ENCODE assay signal across 24 cellular contexts in the genomic region with DNA sequence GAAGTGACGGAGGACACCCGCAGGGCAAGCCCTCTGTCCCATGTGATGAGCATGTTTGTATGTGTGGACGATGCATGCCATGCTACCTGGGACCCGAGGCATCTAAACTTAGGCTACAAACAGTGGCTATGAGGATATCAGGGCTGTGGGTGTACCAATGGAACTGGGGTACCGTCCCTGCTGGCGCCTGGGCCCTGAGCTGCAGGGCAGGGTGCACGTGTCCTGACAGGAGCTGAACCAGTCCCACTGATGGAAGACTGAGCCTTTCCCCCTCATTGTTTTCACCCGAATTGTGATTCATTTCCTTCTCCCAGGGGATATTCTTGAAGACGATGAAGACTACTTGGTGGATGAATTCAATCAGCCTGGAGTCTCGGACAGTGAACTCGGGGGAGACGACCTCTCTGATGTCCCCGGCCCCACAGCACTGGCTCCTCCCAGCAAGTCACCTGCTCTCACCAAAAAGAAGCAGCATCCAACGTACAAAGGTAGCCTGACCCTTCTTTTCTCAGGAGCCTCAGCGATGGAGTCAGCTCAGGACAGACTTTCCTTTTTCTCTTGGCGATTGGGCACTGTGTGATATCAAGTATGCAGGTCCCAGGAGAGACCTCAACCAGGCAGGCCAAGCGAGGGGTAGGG.
DNase-seq lines count a peak whose midpoint lies in the region; ATAC-seq and TF ChIP-seq lines count a peak whose summit lies in the region.
"Had no signal": no experiment of that assay in that cellular context is flagged by ENCODE, and none has a peak within 500 bp of the region (broad histone marks: within the 10 kb centered on the region; RNA-seq: fewer than 3 reads in every experiment).

No MANE protein-coding gene starts in this region.

- H3K27me3 ChIP-seq in osteoblast (ENCODE audit: insufficient read depth, low read length), result no peaks in the 10 kb centered on the region
- H3K27me3 ChIP-seq: Peyer's patch had no signal

- H3K27ac ChIP-seq in HEK293 (ENCODE audit: extremely low read depth, low read depth, low read length), result peak overlapping the region; percentile 16; the same call in 1 of the 2 replicates
- peak overlapping the region; percentile 18 for H3K27ac ChIP-seq in osteoblast (ENCODE audit: low read depth, low read length)
- H3K27ac ChIP-seq: Peyer's patch had no signal

- H3K36me3 Mint-ChIP-seq in activated CD4-positive, alpha-beta T cell treated with anti-CD3 and anti-CD28 coated beads, Interleukin-2, amount 10 ng/mL, durations not matched to agents 7 days and 5 days (ENCODE audit: low read depth), result peaks cover 65% of the 10 kb centered on the region
- H3K36me3 Mint-ChIP-seq in activated CD4-positive, alpha-beta T cell treated with anti-CD3 and anti-CD28 coated beads for 36 hours (ENCODE audit: low read depth), result peaks cover 53% of the 10 kb centered on the region
- H3K36me3 Mint-ChIP-seq in chondrocyte (ENCODE audit: low read depth), result peaks cover 44% of the 10 kb centered on the region

- H3K9me3 Mint-ChIP-seq in activated CD4-positive, alpha-beta T cell treated with anti-CD3 and anti-CD28 coated beads, Interleukin-2, amount 10 ng/mL, durations not matched to agents 7 days and 5 days, result no peaks in the 10 kb centered on the region
- H3K9me3 Mint-ChIP-seq in activated CD4-positive, alpha-beta T cell treated with anti-CD3 and anti-CD28 coated beads for 36 hours (ENCODE audit: low read depth), result no peaks in the 10 kb centered on the region
- H3K9me3 Mint-ChIP-seq in chondrocyte (ENCODE audit: low read depth), result no peaks in the 10 kb centered on the region
- H3K9me3 Mint-ChIP-seq: CD4-positive, alpha-beta T cell had no signal

- no peak for DNase-seq in activated CD4-positive, alpha-beta T cell treated with anti-CD3 and anti-CD28 coated beads, Interleukin-2, amount 10 ng/mL, durations not matched to agents 7 days and 5 days
- no peak for DNase-seq in activated CD4-positive, alpha-beta T cell treated with anti-CD3 and anti-CD28 coated beads for 36 hours
- DNase-seq in chondrocyte (ENCODE audit: low spot score) (no peak), osteoblast (ENCODE audit: insufficient read length, low spot score, missing footprints) (peak; percentile 52), NOMO-1 treated with DMSO at 0.1 percent for 48 hours (lab: John Stamatoyannopoulos, UW; ENCODE audit: unreplicated experiment) (no peak), GF-D8 (lab: John Stamatoyannopoulos, UW) (no peak)
- DNase-seq in activated CD4-positive, CD25-positive, alpha-beta regulatory T cell treated with anti-CD3 and anti-CD28 coated beads, Interleukin-2, amount 50 U/mL, for 72 hours, result no peak
- DNase-seq: 8988T; CD4-positive, alpha-beta T cell; COR-L47; DMS79; GOT3; KBM-7; NCI-H1092 treated with DMSO at 0.1 percent for 48 hours; NCI-H146; NCI-H2029; NCI-H2171; NCI-H524 treated with DMSO at 0.1 percent for 48 hours; NCI-H82 had no signal

- CTCF ChIA-PET in activated CD4-positive, alpha-beta T cell treated with anti-CD3 and anti-CD28 coated beads, Interleukin-2, amount 10 ng/mL, durations not matched to agents 7 days and 5 days (lab: Charles Lee), result interaction anchor here (1.7 to 2.6 kb wide), 2 partner anchors 11 to 327 kb away, joined by 4 to 12 read pairs; no protein-coding TSS in a partner anchor
- CTCF ChIA-PET in activated CD4-positive, alpha-beta T cell treated with anti-CD3 and anti-CD28 coated beads for 36 hours (lab: Charles Lee), result no interaction called here
- CTCF ChIA-PET in HEK293 (lab: Yijun Ruan, JAX), result interaction anchor here (0.6 to 0.7 kb wide), 2 partner anchors 12 to 45 kb away, joined by 5 to 6 read pairs; no protein-coding TSS in a partner anchor

- H3K27me3 Mint-ChIP-seq in activated CD4-positive, alpha-beta T cell treated with anti-CD3 and anti-CD28 coated beads, Interleukin-2, amount 10 ng/mL, durations not matched to agents 7 days and 5 days, result no peaks in the 10 kb centered on the region
- no peaks in the 10 kb centered on the region for H3K27me3 Mint-ChIP-seq in activated CD4-positive, alpha-beta T cell treated with anti-CD3 and anti-CD28 coated beads for 36 hours
- no peaks in the 10 kb centered on the region for H3K27me3 Mint-ChIP-seq in chondrocyte (ENCODE audit: low read depth)
- H3K27me3 Mint-ChIP-seq: B cell; CD4-positive, alpha-beta T cell had no signal

- POLR2A ChIA-PET in activated CD4-positive, alpha-beta T cell treated with anti-CD3 and anti-CD28 coated beads, Interleukin-2, amount 10 ng/mL, durations not matched to agents 7 days and 5 days (lab: Charles Lee), result no interaction called here
- POLR2A ChIA-PET in activated CD4-positive, alpha-beta T cell treated with anti-CD3 and anti-CD28 coated beads for 36 hours (lab: Charles Lee), result no interaction called here
- POLR2A ChIA-PET in HEK293 (lab: Yijun Ruan, JAX), result no interaction called here

- intact Hi-C loops in activated CD4-positive, alpha-beta T cell treated with anti-CD3 and anti-CD28 coated beads for 36 hours (cut with DNase I, micrococcal nuclease), result no loop called here

- H4K20me1 ChIP-seq in osteoblast (ENCODE audit: insufficient read depth, low read length), result no peaks in the 10 kb centered on the region

- H3K4me3 ChIP-seq in HEK293 (ENCODE audit: low read depth, low read length), result no peak overlapping the region
- H3K4me3 ChIP-seq in osteoblast (ENCODE audit: insufficient read depth, low read length), result no peak overlapping the region
- H3K4me3 ChIP-seq: GM12878, Peyer's patch had no signal

- TF ChIP-seq CTCF in HEK293 (tag by site-specific recombination; IDR thresholded peaks at IDR 0.05) (no peak), chondrocyte (IDR thresholded peaks at IDR 0.05) (no peak), osteoblast (IDR thresholded peaks at IDR 0.05; ENCODE audit: extremely low read depth, low read depth, low read length) (no peak)

- H3K36me3 ChIP-seq in HEK293 (ENCODE audit: control insufficient read depth in 2 of 2, insufficient read depth in 1 of 2, low read length in 2 of 2) (peaks cover 18 to 89% of the 10 kb centered on the region in 2 experiments; a peak in 2 of 3 replicates), osteoblast (ENCODE audit: insufficient read depth, low read length) (peaks cover 88% of the 10 kb centered on the region)

- H3K4me3 Mint-ChIP-seq in activated CD4-positive, alpha-beta T cell treated with anti-CD3 and anti-CD28 coated beads, Interleukin-2, amount 10 ng/mL, durations not matched to agents 7 days and 5 days, result no peak overlapping the region
- no peak overlapping the region for H3K4me3 Mint-ChIP-seq in activated CD4-positive, alpha-beta T cell treated with anti-CD3 and anti-CD28 coated beads for 36 hours
- H3K4me3 Mint-ChIP-seq in chondrocyte (ENCODE audit: unreplicated experiment), result no peak overlapping the region
- H3K4me3 Mint-ChIP-seq: B cell; CD4-positive, alpha-beta T cell had no signal

- H3K79me2 ChIP-seq in osteoblast (ENCODE audit: insufficient read depth, low read length), result peaks cover 11% of the 10 kb centered on the region

- no peak for ATAC-seq in activated CD4-positive, alpha-beta T cell treated with anti-CD3 and anti-CD28 coated beads for 36 hours
- ATAC-seq: GM12878, SK-N-SH treated with all-trans-retinoic acid at 6 μM for 48 hours had no signal

- no peak overlapping the region for H2AFZ ChIP-seq in osteoblast (ENCODE audit: low read length)

- no peaks in the 10 kb centered on the region for H3K9me3 ChIP-seq in HEK293 (ENCODE audit: control insufficient read depth, insufficient read depth, low read depth, low read length)
- no peaks in the 10 kb centered on the region for H3K9me3 ChIP-seq in osteoblast (ENCODE audit: low read depth, low read length)
- H3K9me3 ChIP-seq: Peyer's patch had no signal

- no peaks in the 10 kb centered on the region for H3K4me1 ChIP-seq in HEK293 (ENCODE audit: control insufficient read depth, insufficient read depth, low read length)
- H3K4me1 ChIP-seq in osteoblast (ENCODE audit: insufficient read depth, low read length), result peaks cover 27% of the 10 kb centered on the region
- H3K4me1 ChIP-seq: Peyer's patch had no signal

- peaks cover 24% of the 10 kb centered on the region for H3K4me1 Mint-ChIP-seq in activated CD4-positive, alpha-beta T cell treated with anti-CD3 and anti-CD28 coated beads, Interleukin-2, amount 10 ng/mL, durations not matched to agents 7 days and 5 days
- no peaks in the 10 kb centered on the region for H3K4me1 Mint-ChIP-seq in activated CD4-positive, alpha-beta T cell treated with anti-CD3 and anti-CD28 coated beads for 36 hours
- peaks cover 43% of the 10 kb centered on the region for H3K4me1 Mint-ChIP-seq in chondrocyte (ENCODE audit: low read depth)

- H3K27ac Mint-ChIP-seq in activated CD4-positive, alpha-beta T cell treated with anti-CD3 and anti-CD28 coated beads, Interleukin-2, amount 10 ng/mL, durations not matched to agents 7 days and 5 days, result peak overlapping the region; percentile 31
- H3K27ac Mint-ChIP-seq in activated CD4-positive, alpha-beta T cell treated with anti-CD3 and anti-CD28 coated beads for 36 hours, result no peak overlapping the region
- H3K27ac Mint-ChIP-seq in chondrocyte (ENCODE audit: unreplicated experiment), result peak overlapping the region; percentile 6
- H3K27ac Mint-ChIP-seq: B cell; CD4-positive, alpha-beta T cell had no signal

- H3K4me2 ChIP-seq in osteoblast (ENCODE audit: insufficient read depth, low read length), result no peak overlapping the region

TF ChIP-seq in HEK293, 187 proteins besides CTCF, POLR2A, EP300 and RAD21 (continues in another document):
- TF ChIP-seq ZNF555 (tag by site-specific recombination; conservative IDR thresholded peaks at IDR 0.05), result no peak
- TF ChIP-seq ZNF501 (tag by site-specific recombination; IDR thresholded peaks at IDR 0.05), result no peak
- TF ChIP-seq ZNF157 (tag by site-specific recombination; IDR thresholded peaks at IDR 0.05), result no peak
- TF ChIP-seq ZNF19 (tag by site-specific recombination; IDR thresholded peaks at IDR 0.05; ENCODE audit: low read depth), result no peak
- no peak for TF ChIP-seq ZNF37A (tag by site-specific recombination; IDR thresholded peaks at IDR 0.05)
- no peak for TF ChIP-seq ZNF792 (tag by site-specific recombination; IDR thresholded peaks at IDR 0.05)
- no peak for TF ChIP-seq ZNF510 (tag by site-specific recombination; IDR thresholded peaks at IDR 0.05; ENCODE audit: insufficient replicate concordance)
- no peak for TF ChIP-seq ZNF132 (tag by site-specific recombination; IDR thresholded peaks at IDR 0.05; ENCODE audit: borderline replicate concordance)
